In the genomic region with DNA sequence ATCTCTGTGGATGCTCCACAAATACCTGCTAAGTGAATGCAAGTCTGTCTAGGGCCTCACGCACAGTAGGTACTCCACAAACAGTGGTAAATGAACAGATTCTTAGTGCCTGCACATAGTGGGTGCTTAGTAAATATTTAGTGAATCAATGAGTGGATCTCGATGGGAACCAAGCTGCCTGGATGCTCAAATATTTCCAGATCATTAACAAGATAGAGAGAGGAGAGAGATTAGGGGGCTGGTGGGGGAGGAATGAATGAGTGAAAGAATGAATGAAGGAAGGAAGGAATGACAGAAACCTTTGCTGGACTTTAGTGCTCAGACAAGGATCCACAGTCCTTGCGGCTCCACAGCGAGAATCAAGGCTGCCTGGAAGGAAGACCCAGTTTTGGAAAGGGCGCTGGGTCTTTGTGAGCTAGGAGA, we compare ENCODE assay signal across 8 cellular contexts.
DNase-seq lines count a peak whose midpoint lies in the region; ATAC-seq, FAIRE-seq and TF ChIP-seq lines count a peak whose summit lies in the region.
"Had no signal": no experiment of that assay in that cellular context is flagged by ENCODE, and none has a peak within 500 bp of the region (broad histone marks: within the 10 kb centered on the region; RNA-seq: fewer than 3 reads in every experiment).

No MANE protein-coding gene starts in this region.

- no peak for FAIRE-seq in HTR-8/SVneo (lab: Jason Lieb, UNC)

- ATAC-seq in thoracic aorta (ENCODE audit: insufficient number of reproducible peaks, low FRiP score, low read depth) (no peak), GM19463 (IDR thresholded peaks at IDR 0.05; ENCODE audit: unreplicated experiment) (no peak)

- peak overlapping the region; percentile 12 for H2BK15ac ChIP-seq in mesenchymal stem cell (ENCODE audit: low read depth, poor library complexity, severe bottlenecking)

- H3K18ac ChIP-seq in mesenchymal stem cell (ENCODE audit: low read depth in 1 of 2, low read length in 2 of 2): peak overlapping the region; percentile 65 to 97

- H3K4me1 ChIP-seq in Karpas-422 (ENCODE audit: low read length) (peaks cover 60% of the 10 kb centered on the region), mammary epithelial cell (ENCODE audit: insufficient read depth, low read length) (peaks cover 26% of the 10 kb centered on the region), mesenchymal stem cell (ENCODE audit: control insufficient read depth, insufficient read depth, low read depth, low read length) (peaks cover 38% of the 10 kb centered on the region), thoracic aorta (ENCODE audit: control insufficient read depth in 1 of 2, low read depth in 2 of 2) (peaks cover 17 to 28% of the 10 kb centered on the region in 2 donors)

- 27% methylated on average over 5 of the region's 5 CpGs for WGBS in mammary epithelial cell (ENCODE audit: low coverage, missing lambda C conversion rate)
- WGBS in mesenchymal stem cell: 60% methylated on average over 5 of the region's 5 CpGs

- H3K27ac ChIP-seq in Karpas-422 (ENCODE audit: low read length): peak overlapping the region; percentile 93
- no peak overlapping the region for H3K27ac ChIP-seq in mammary epithelial cell (ENCODE audit: insufficient read depth, low read depth, low read length)
- peak overlapping the region; percentile 51 for H3K27ac ChIP-seq in mesenchymal stem cell (ENCODE audit: low read length, poor library complexity, severe bottlenecking)
- H3K27ac ChIP-seq in thoracic aorta: peak overlapping the region; percentile 79 to 85

- H4K20me1 ChIP-seq in Karpas-422 (ENCODE audit: insufficient read depth, low read depth, low read length): no peaks in the 10 kb centered on the region
- H4K20me1 ChIP-seq in mammary epithelial cell (ENCODE audit: insufficient read depth, low read length): no peaks in the 10 kb centered on the region

- no peaks in the 10 kb centered on the region for H3K9me3 ChIP-seq in Karpas-422 (ENCODE audit: low read length)
- H3K9me3 ChIP-seq in mammary epithelial cell (replicated peaks; ENCODE audit: insufficient read depth, low read length): no peaks in the 10 kb centered on the region
- H3K9me3 ChIP-seq in mesenchymal stem cell (ENCODE audit: control insufficient read depth, low read length): no peaks in the 10 kb centered on the region
- no peaks in the 10 kb centered on the region for H3K9me3 ChIP-seq in thoracic aorta

- H3K27me3 ChIP-seq in Karpas-422 (ENCODE audit: low read length): no peaks in the 10 kb centered on the region; the same call in 1 of the 2 replicates
- H3K27me3 ChIP-seq in mammary epithelial cell (ENCODE audit: insufficient read depth, low read length): no peaks in the 10 kb centered on the region
- no peaks in the 10 kb centered on the region for H3K27me3 ChIP-seq in mesenchymal stem cell (ENCODE audit: control insufficient read depth in 1 of 2, insufficient read depth in 1 of 2, low read length in 2 of 2)
- no peaks in the 10 kb centered on the region for H3K27me3 ChIP-seq in thoracic aorta (replicated peaks; ENCODE audit: insufficient read depth)

- no peaks in the 10 kb centered on the region for H3K9me2 ChIP-seq in Karpas-422 (replicated peaks; ENCODE audit: insufficient read depth, low read length)

- H2AFZ ChIP-seq in Karpas-422 (ENCODE audit: low read length): peak overlapping the region; percentile 51; the same call in 1 of the 2 replicates
- peak overlapping the region; percentile 57 for H2AFZ ChIP-seq in mammary epithelial cell (ENCODE audit: low read depth, low read length)
- peak overlapping the region; percentile 6 for H2AFZ ChIP-seq in mesenchymal stem cell (ENCODE audit: low read depth, low read length)

- no peak overlapping the region for H2BK5ac ChIP-seq in mesenchymal stem cell (ENCODE audit: low read depth, low read length, poor library complexity, severe bottlenecking)

- H3K4me3 ChIP-seq in Karpas-422 (ENCODE audit: low read length) (no peak overlapping the region), mammary epithelial cell (replicated peaks in 1 of 3; ENCODE audit: insufficient read depth in 1 of 3, low read depth in 2 of 3, low read length in 3 of 3) (no peak overlapping the region), mesenchymal stem cell (ENCODE audit: insufficient read depth in 1 of 2, low read depth in 1 of 2, low read length in 2 of 2) (no peak overlapping the region), thoracic aorta (peak overlapping the region; percentile 34)

- H3K9ac ChIP-seq in Karpas-422 (ENCODE audit: low read length): peak overlapping the region; percentile 55; the same call in 1 of the 2 replicates
- no peak overlapping the region for H3K9ac ChIP-seq in mammary epithelial cell (ENCODE audit: insufficient read depth, low read length)
- H3K9ac ChIP-seq in mesenchymal stem cell (ENCODE audit: low read length): peak overlapping the region; percentile 66

- TF ChIP-seq CTCF in mammary epithelial cell (conservative IDR thresholded peaks at IDR 0.05 in 1 of 2, IDR thresholded peaks at IDR 0.05 in 1 of 2; ENCODE audit: extremely low read depth in 1 of 2, insufficient read depth in 1 of 2, low read depth in 1 of 2, low read length in 2 of 2): no peak
- no peak for TF ChIP-seq CTCF in thoracic aorta (IDR thresholded peaks at IDR 0.05)

- H4K91ac ChIP-seq in mesenchymal stem cell (ENCODE audit: low read length): peak overlapping the region; percentile 93

- peak overlapping the region; percentile 22 to 98 for H2BK12ac ChIP-seq in mesenchymal stem cell (ENCODE audit: low read length in 2 of 2)

- no TSS peak for BruUV-seq in mammary epithelial cell (replicated peaks; lab: Mats Ljungman, UMichigan)

- no peak for DNase-seq in Karpas-422
- DNase-seq in mammary epithelial cell: no peak
- no peak for DNase-seq in mesenchymal stem cell
- no peak for DNase-seq in thoracic aorta (ENCODE audit: low spot score)
- no peak for DNase-seq in OCI-M2 (lab: John Stamatoyannopoulos, UW; ENCODE audit: unreplicated experiment)
- no peak for DNase-seq in HTR-8/SVneo (ENCODE audit: insufficient read length, low spot score)
- DNase-seq: activated CD4-positive, alpha-beta T cell treated with anti-CD3 and anti-CD28 coated beads for 1 hour had no signal

- dilution Hi-C loops in mammary epithelial cell (cut with HindIII; ENCODE audit: low sequenced_read_pairs): no loop called here

- intact Hi-C loops in mammary epithelial cell (cut with micrococcal nuclease): loop anchor here (5.0 kb wide), 1 partner anchor 123 kb away; no protein-coding TSS in a partner anchor

- peak overlapping the region; percentile 24 for H4K8ac ChIP-seq in mesenchymal stem cell (ENCODE audit: low read length)

- H3K79me2 ChIP-seq in Karpas-422 (ENCODE audit: low read length) (no peaks in the 10 kb centered on the region), mammary epithelial cell (ENCODE audit: insufficient read depth, low read length) (no peaks in the 10 kb centered on the region)

- H2BK120ac ChIP-seq in mesenchymal stem cell (ENCODE audit: low read depth, low read length): peak overlapping the region; percentile 92

- in situ Hi-C loops in mammary epithelial cell (cut with MboI; ENCODE audit: low sequenced_read_pairs in 2 of 2): loop anchor here in 1 of 2 donors (10.0 kb wide), 1 partner anchor 171 kb away; no protein-coding TSS in a partner anchor

- CTCF ChIA-PET in mammary epithelial cell (lab: Charles Lee; ENCODE audit: low non-redundant PET): no interaction called here

- peak overlapping the region; percentile 40 for H2AK5ac ChIP-seq in mesenchymal stem cell (ENCODE audit: low read length, severe bottlenecking)

- H3K14ac ChIP-seq in mesenchymal stem cell (ENCODE audit: low read length in 2 of 2): peak overlapping the region in 1 of 2 experiments; percentile 61

- no peaks in the 10 kb centered on the region for H3K79me1 ChIP-seq in mesenchymal stem cell (replicated peaks; ENCODE audit: low read length, poor library complexity, severe bottlenecking)

- no peaks in the 10 kb centered on the region for H3K36me3 ChIP-seq in Karpas-422 (ENCODE audit: insufficient read depth, low read length)
- no peaks in the 10 kb centered on the region for H3K36me3 ChIP-seq in mammary epithelial cell (ENCODE audit: insufficient read depth, low read length)
- H3K36me3 ChIP-seq in mesenchymal stem cell (ENCODE audit: control insufficient read depth in 1 of 2, insufficient read depth in 2 of 2, low read depth in 1 of 2, low read length in 2 of 2): no peaks in the 10 kb centered on the region
- no peaks in the 10 kb centered on the region for H3K36me3 ChIP-seq in thoracic aorta

- peak overlapping the region; percentile 65 for H3K4me2 ChIP-seq in Karpas-422 (ENCODE audit: low read depth, low read length, poor library complexity, severe bottlenecking)
- H3K4me2 ChIP-seq in mammary epithelial cell (ENCODE audit: insufficient read depth, low read depth, low read length): peak overlapping the region; percentile 70
- H3K4me2 ChIP-seq in mesenchymal stem cell (ENCODE audit: low read length, poor library complexity, severe bottlenecking): peak overlapping the region; percentile 12

- peak overlapping the region; percentile 39 to 60 for H3K4ac ChIP-seq in mesenchymal stem cell (ENCODE audit: low read depth in 1 of 2, low read length in 2 of 2)

- H3K23ac ChIP-seq in mesenchymal stem cell (ENCODE audit: low read length in 2 of 2): no peak overlapping the region

Comparison
In these comparisons a context has a peak if more than half of its experiments do, and no peak if none do; other contexts are left out.
1. H2AFZ ChIP-seq: peak in every context shown above with its lines; median percentile 57 in mammary epithelial cell; 51 in Karpas-422; 6 in mesenchymal stem cell.
2. H3K4me2 ChIP-seq: peak in every context shown above with its lines; median percentile 70 in mammary epithelial cell; 65 in Karpas-422; 12 in mesenchymal stem cell.